In the genomic region with DNA sequence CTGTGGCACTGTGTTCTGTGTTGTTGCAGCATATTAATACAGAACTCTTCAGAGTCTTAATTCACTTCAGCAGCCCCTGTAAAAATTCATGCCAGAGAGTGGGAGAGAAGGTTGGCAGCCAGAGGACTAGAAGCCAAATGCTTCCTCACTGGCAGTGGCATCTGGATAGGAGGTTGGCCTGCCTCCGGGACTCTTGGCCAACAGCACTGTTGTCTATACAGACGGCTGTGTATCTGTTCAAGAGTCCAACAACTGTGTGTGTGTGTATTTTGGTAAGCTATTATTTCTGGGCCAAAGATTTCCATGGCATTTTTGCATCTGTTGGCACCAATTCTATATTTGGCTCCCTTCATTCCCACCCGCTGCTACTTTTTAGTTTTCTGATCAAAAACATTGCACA, we compare ENCODE assay signal across 14 cellular contexts.
DNase-seq lines count a peak whose midpoint lies in the region; ATAC-seq and TF ChIP-seq lines count a peak whose summit lies in the region.
"Had no signal": no experiment of that assay in that cellular context is flagged by ENCODE, and none has a peak within 500 bp of the region (broad histone marks: within the 10 kb centered on the region; RNA-seq: fewer than 3 reads in every experiment).

No MANE protein-coding gene starts in this region.

- H3K27me3 Mint-ChIP-seq in HFFc6 (ENCODE audit: insufficient read depth): no peaks in the 10 kb centered on the region

- ATAC-seq in left ventricle myocardium superior (peak; percentile 93), HG03432 (IDR thresholded peaks at IDR 0.05; ENCODE audit: unreplicated experiment) (no peak)
- ATAC-seq: CD8-positive, alpha-beta T cell had no signal

- H3K4me3 Mint-ChIP-seq in HFFc6: no peak overlapping the region
- H3K4me3 Mint-ChIP-seq: CD8-positive, alpha-beta T cell had no signal

- no peaks in the 10 kb centered on the region for H3K36me3 Mint-ChIP-seq in HFFc6 (ENCODE audit: low read depth)
- H3K36me3 Mint-ChIP-seq: CD8-positive, alpha-beta T cell had no signal

- H3K4me1 Mint-ChIP-seq in HFFc6 (ENCODE audit: low read depth): no peaks in the 10 kb centered on the region

- no peak overlapping the region for H3K27ac Mint-ChIP-seq in HFFc6
- H3K27ac Mint-ChIP-seq: CD8-positive, alpha-beta T cell had no signal

- DNase-seq in NCI-H1694 treated with DMSO at 0.1 percent for 48 hours (lab: John Stamatoyannopoulos, UW) (peak; percentile 42), anterior cingulate cortex (lab: John Stamatoyannopoulos, UW) (peak in 45 of 58 donors; percentile 4 to 85 (median 48)), left ventricle myocardium superior (peak; percentile 66), posterior cingulate gyrus (peak; percentile 44 to 94 (median 65)), NCI-H2227 (lab: John Stamatoyannopoulos, UW; ENCODE audit: unreplicated experiment) (no peak), HFFc6 (no peak)
- DNase-seq: CD8-positive, alpha-beta T cell; EL; KG1; NCI-H1048; NCI-H748 treated with DMSO at 0.1 percent for 48 hours; Peyer's patch; SJCRH30 had no signal

- TF ChIP-seq CTCF in HFFc6 (IDR thresholded peaks at IDR 0.05): no peak

- intact Hi-C loops in left ventricle myocardium superior (cut with micrococcal nuclease) (no loop called here), posterior cingulate gyrus (cut with DNase I) (no loop called here)

- peaks cover 40% of the 10 kb centered on the region for H3K9me3 Mint-ChIP-seq in HFFc6

Comparison
In these comparisons a context has a peak if more than half of its experiments do, and no peak if none do; other contexts are left out.
1. DNase-seq: peak in NCI-H1694 treated with DMSO at 0.1 percent for 48 hours (single experiment), anterior cingulate cortex (45 of 58), left ventricle myocardium superior (single experiment) and posterior cingulate gyrus (10 of 10); none in NCI-H2227 (single experiment) and HFFc6 (single experiment).